In the genomic region with DNA sequence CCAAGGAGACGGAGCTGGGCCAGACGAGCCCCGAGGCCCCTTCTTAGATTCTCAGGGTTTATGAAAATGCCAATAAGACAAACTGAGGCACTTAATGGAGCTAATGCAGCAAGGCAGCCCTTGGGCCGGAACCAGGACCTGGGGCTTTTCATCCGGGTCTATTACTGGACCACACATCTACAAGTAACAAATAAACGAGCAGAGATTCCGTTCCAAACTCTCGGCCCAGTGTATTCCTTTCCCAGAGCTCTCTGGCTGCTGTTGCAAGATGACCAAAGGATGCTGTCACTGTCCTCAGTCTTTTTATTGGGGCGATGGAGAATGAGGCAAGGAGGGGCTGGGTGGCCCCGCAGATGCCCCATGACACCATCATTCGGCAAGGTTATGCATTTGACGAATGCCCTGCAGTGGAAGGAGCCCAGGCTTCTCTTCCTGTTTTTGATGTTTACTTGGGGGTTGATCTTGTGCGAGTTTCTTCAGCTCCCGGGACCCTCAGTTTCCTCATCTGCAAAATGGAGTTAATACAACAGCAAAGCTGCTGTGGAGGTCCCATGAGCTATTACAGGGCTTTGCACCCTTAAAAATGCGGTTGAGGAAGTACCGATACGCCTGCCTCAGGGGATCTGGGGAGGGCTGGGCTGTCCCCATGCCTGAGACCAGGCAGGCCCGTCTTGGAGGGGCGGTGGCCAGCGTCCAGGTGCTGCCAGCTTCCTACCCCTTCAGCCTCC, we compare ENCODE assay signal across 9 cellular contexts. TPM values are rescaled to one million over a fixed set of nuclear protein-coding genes. Genes with fewer than 3 reads are reported as not detected.
A peak's percentile ranks its signal among the peaks of the same experiment; 100 is the strongest.
DNase-seq lines count a peak whose midpoint lies in the region; ATAC-seq and TF ChIP-seq lines count a peak whose summit lies in the region.
"Had no signal": no experiment of that assay in that cellular context is flagged by ENCODE, and none has a peak within 500 bp of the region (broad histone marks: within the 10 kb centered on the region; RNA-seq: fewer than 3 reads in every experiment).

No MANE protein-coding gene starts in this region.

- TF ChIP-seq CTCF in lower lobe of right lung (IDR thresholded peaks at IDR 0.05): no peak
- no peak for TF ChIP-seq CTCF in tibial nerve (IDR thresholded peaks at IDR 0.05)

- H3K36me3 ChIP-seq in lower lobe of right lung (no peaks in the 10 kb centered on the region), tibial nerve (no peaks in the 10 kb centered on the region)

- H3K27ac Mint-ChIP-seq in activated naive CD4-positive, alpha-beta T cell treated with anti-CD3 and anti-CD28 coated beads for 36 hours: no peak overlapping the region
- no peak overlapping the region for H3K27ac Mint-ChIP-seq in activated naive CD4-positive, alpha-beta T cell treated with anti-CD3 and anti-CD28 coated beads, Interleukin-2, amount 50 U/mL, for 72 hours
- peak overlapping the region; percentile 17 for H3K27ac Mint-ChIP-seq in activated T-helper 1 cell treated with anti-CD3 and anti-CD28 coated beads, Interleukin-12 subunit alpha, Interleukin-12 subunit beta, Interleukin-2, Interleukin-4 antibody, amounts not matched to agents 30 ng/mL and 10 ng/mL and 1 ng/mL, durations not matched to agents 14 hours and 24 hours and 36 hours

- H3K27me3 ChIP-seq in lower lobe of right lung (ENCODE audit: low read depth) (peaks cover 77% of the 10 kb centered on the region), tibial nerve (peaks cover 0 to 42% of the 10 kb centered on the region in 2 donors)

- no peak for DNase-seq in activated naive CD4-positive, alpha-beta T cell treated with anti-CD3 and anti-CD28 coated beads for 36 hours
- no peak for DNase-seq in activated naive CD4-positive, alpha-beta T cell treated with anti-CD3 and anti-CD28 coated beads, Interleukin-2, amount 50 U/mL, for 72 hours (ENCODE audit: low spot score in 2 of 2)
- no peak for DNase-seq in activated T-helper 1 cell treated with anti-CD3 and anti-CD28 coated beads, Interleukin-12 subunit alpha, Interleukin-12 subunit beta, Interleukin-2, Interleukin-4 antibody, amounts not matched to agents 30 ng/mL and 10 ng/mL and 1 ng/mL, durations not matched to agents 14 hours and 24 hours and 36 hours (ENCODE audit: low spot score)
- DNase-seq in lower lobe of right lung (no peak), tibial nerve (ENCODE audit: low spot score in 2 of 2) (no peak), NCI-H526 treated with DMSO at 0.1 percent for 48 hours (lab: John Stamatoyannopoulos, UW) (no peak), left colon (no peak), mucosa of gallbladder (ENCODE audit: low spot score) (no peak)

- H3K4me3 Mint-ChIP-seq in activated naive CD4-positive, alpha-beta T cell treated with anti-CD3 and anti-CD28 coated beads for 36 hours: peak overlapping the region; percentile 33
- peak overlapping the region; percentile 65 for H3K4me3 Mint-ChIP-seq in activated T-helper 1 cell treated with anti-CD3 and anti-CD28 coated beads, Interleukin-12 subunit alpha, Interleukin-12 subunit beta, Interleukin-2, Interleukin-4 antibody, amounts not matched to agents 30 ng/mL and 10 ng/mL and 1 ng/mL, durations not matched to agents 14 hours and 24 hours and 36 hours

- peaks cover 44% of the 10 kb centered on the region for H3K27me3 Mint-ChIP-seq in activated naive CD4-positive, alpha-beta T cell treated with anti-CD3 and anti-CD28 coated beads for 36 hours (ENCODE audit: low read depth)
- peaks cover 44% of the 10 kb centered on the region for H3K27me3 Mint-ChIP-seq in activated T-helper 1 cell treated with anti-CD3 and anti-CD28 coated beads, Interleukin-12 subunit alpha, Interleukin-12 subunit beta, Interleukin-2, Interleukin-4 antibody, amounts not matched to agents 30 ng/mL and 10 ng/mL and 1 ng/mL, durations not matched to agents 14 hours and 24 hours and 36 hours (ENCODE audit: insufficient read depth)

- H3K36me3 Mint-ChIP-seq in activated naive CD4-positive, alpha-beta T cell treated with anti-CD3 and anti-CD28 coated beads for 36 hours (ENCODE audit: low read depth): no peaks in the 10 kb centered on the region
- H3K36me3 Mint-ChIP-seq in activated naive CD4-positive, alpha-beta T cell treated with anti-CD3 and anti-CD28 coated beads, Interleukin-2, amount 50 U/mL, for 72 hours: peaks cover 0 to 14% of the 10 kb centered on the region in 2 donors
- H3K36me3 Mint-ChIP-seq in activated T-helper 1 cell treated with anti-CD3 and anti-CD28 coated beads, Interleukin-12 subunit alpha, Interleukin-12 subunit beta, Interleukin-2, Interleukin-4 antibody, amounts not matched to agents 30 ng/mL and 10 ng/mL and 1 ng/mL, durations not matched to agents 14 hours and 24 hours and 36 hours (ENCODE audit: low read depth): no peaks in the 10 kb centered on the region

- H3K4me3 ChIP-seq in lower lobe of right lung (peak overlapping the region; percentile 70), tibial nerve (peak overlapping the region; percentile 32 to 71 (median 56))

- TF ChIP-seq POLR2A in tibial nerve (IDR thresholded peaks at IDR 0.05): no peak

- no peaks in the 10 kb centered on the region for H3K9me3 ChIP-seq in lower lobe of right lung
- no peaks in the 10 kb centered on the region for H3K9me3 ChIP-seq in tibial nerve

- no peaks in the 10 kb centered on the region for H3K9me3 Mint-ChIP-seq in activated naive CD4-positive, alpha-beta T cell treated with anti-CD3 and anti-CD28 coated beads for 36 hours
- no peaks in the 10 kb centered on the region for H3K9me3 Mint-ChIP-seq in activated naive CD4-positive, alpha-beta T cell treated with anti-CD3 and anti-CD28 coated beads, Interleukin-2, amount 50 U/mL, for 72 hours
- no peaks in the 10 kb centered on the region for H3K9me3 Mint-ChIP-seq in activated T-helper 1 cell treated with anti-CD3 and anti-CD28 coated beads, Interleukin-12 subunit alpha, Interleukin-12 subunit beta, Interleukin-2, Interleukin-4 antibody, amounts not matched to agents 30 ng/mL and 10 ng/mL and 1 ng/mL, durations not matched to agents 14 hours and 24 hours and 36 hours

- CTCF ChIA-PET in activated naive CD4-positive, alpha-beta T cell treated with anti-CD3 and anti-CD28 coated beads for 36 hours (lab: Charles Lee): interaction anchor here (0.7 to 1.0 kb wide), 2 partner anchors 22 to 503 kb away, joined by 3 to 4 read pairs; no protein-coding TSS in a partner anchor

- TF ChIP-seq EP300 in tibial nerve (IDR thresholded peaks at IDR 0.05): no peak

- H3K27ac ChIP-seq in lower lobe of right lung (no peak overlapping the region), tibial nerve (peak overlapping the region in 1 of 4 donors; percentile 83)

- peaks cover 30% of the 10 kb centered on the region for H3K4me1 ChIP-seq in lower lobe of right lung
- H3K4me1 ChIP-seq in tibial nerve: peaks cover 0 to 30% (median 23%) of the 10 kb centered on the region in 4 donors

- intact Hi-C loops in activated naive CD4-positive, alpha-beta T cell treated with anti-CD3 and anti-CD28 coated beads for 36 hours (cut with micrococcal nuclease): no loop called here
- intact Hi-C loops in activated T-helper 1 cell treated with anti-CD3 and anti-CD28 coated beads, Interleukin-12 subunit alpha, Interleukin-12 subunit beta, Interleukin-2, Interleukin-4 antibody, amounts not matched to agents 30 ng/mL and 10 ng/mL and 1 ng/mL, durations not matched to agents 14 hours and 24 hours and 36 hours (cut with micrococcal nuclease): loop anchor here (2.0 to 10.0 kb wide), 4 partner anchors 15 to 1805 kb away; a partner anchor contains a TSS
- intact Hi-C loops in lower lobe of right lung (cut with DNase I): no loop called here
- intact Hi-C loops in left colon (cut with DNase I, micrococcal nuclease): no loop called here

- H3K4me1 Mint-ChIP-seq in activated naive CD4-positive, alpha-beta T cell treated with anti-CD3 and anti-CD28 coated beads for 36 hours (ENCODE audit: low read depth): peaks cover 6% of the 10 kb centered on the region
- peaks cover 4% of the 10 kb centered on the region for H3K4me1 Mint-ChIP-seq in activated T-helper 1 cell treated with anti-CD3 and anti-CD28 coated beads, Interleukin-12 subunit alpha, Interleukin-12 subunit beta, Interleukin-2, Interleukin-4 antibody, amounts not matched to agents 30 ng/mL and 10 ng/mL and 1 ng/mL, durations not matched to agents 14 hours and 24 hours and 36 hours (ENCODE audit: low read depth)

- WGBS in tibial nerve, 2 donors: 44 to 55% methylated on average over 20 of the region's 20 CpGs

- no peak for ATAC-seq in activated naive CD4-positive, alpha-beta T cell treated with anti-CD3 and anti-CD28 coated beads, Interleukin-2, amount 50 U/mL, for 72 hours
- no peak for ATAC-seq in lower lobe of right lung
- no peak for ATAC-seq in left colon

RNA-seq across cellular contexts. Expression of a gene that starts 1.1 kb away (rescaled TPM):
- under 1 TPM; 0.31 to 0.47 TPM for total RNA-seq in activated naive CD4-positive, alpha-beta T cell treated with anti-CD3 and anti-CD28 coated beads for 36 hours
- total RNA-seq in activated naive CD4-positive, alpha-beta T cell treated with anti-CD3 and anti-CD28 coated beads, Interleukin-2, amount 50 U/mL, for 72 hours: 1 to 10 TPM in 1 of 2 donors, under 1 TPM in 1; 0.59 to 1.2 TPM
- total RNA-seq in activated T-helper 1 cell treated with anti-CD3 and anti-CD28 coated beads, Interleukin-12 subunit alpha, Interleukin-12 subunit beta, Interleukin-2, Interleukin-4 antibody, amounts not matched to agents 30 ng/mL and 10 ng/mL and 1 ng/mL, durations not matched to agents 14 hours and 24 hours and 36 hours: 0.34 and 0.44 TPM in 2 replicates
- 7.8 TPM for total RNA-seq in lower lobe of right lung
- 10 to 100 TPM; 15.9 to 31.0 (median 25.0) TPM for total RNA-seq in tibial nerve
- total RNA-seq in left colon: 1 to 10 TPM; 3.2 to 7.4 TPM
- 33.1 TPM for total RNA-seq in mucosa of gallbladder

RNA-seq across cellular contexts. Expression of a gene that starts 54.8 kb away (rescaled TPM):
- 10 to 100 TPM; 15.9 to 18.1 TPM for total RNA-seq in activated naive CD4-positive, alpha-beta T cell treated with anti-CD3 and anti-CD28 coated beads for 36 hours
- total RNA-seq in activated naive CD4-positive, alpha-beta T cell treated with anti-CD3 and anti-CD28 coated beads, Interleukin-2, amount 50 U/mL, for 72 hours: 10 to 100 TPM; 32.2 to 46.9 TPM
- total RNA-seq in activated T-helper 1 cell treated with anti-CD3 and anti-CD28 coated beads, Interleukin-12 subunit alpha, Interleukin-12 subunit beta, Interleukin-2, Interleukin-4 antibody, amounts not matched to agents 30 ng/mL and 10 ng/mL and 1 ng/mL, durations not matched to agents 14 hours and 24 hours and 36 hours: 30.5 and 33.6 TPM in 2 replicates
- 44.0 TPM for total RNA-seq in lower lobe of right lung
- total RNA-seq in tibial nerve: 10 to 100 TPM; 17.8 to 62.1 (median 22.5) TPM
- 1 to 10 TPM; 3.2 to 4.9 TPM for total RNA-seq in left colon
- 17.1 TPM for total RNA-seq in mucosa of gallbladder
- total RNA-seq: lung microvascular endothelial cell had no signal
